In genomic region chr15:73142802-73143762, GRCh38 we compare ENCODE assay signal across 12 cellular contexts.
DNase-seq lines count a peak whose midpoint lies in the region; ATAC-seq lines count a peak whose summit lies in the region.
"Had no signal": no experiment of that assay in that cellular context is flagged by ENCODE, and none has a peak within 500 bp of the region (broad histone marks: within the 10 kb centered on the region; RNA-seq: fewer than 3 reads in every experiment).

No MANE protein-coding gene starts in this region.

- H3K27ac ChIP-seq in caudate nucleus (ENCODE audit: low read depth, low read length) = no peak overlapping the region
- H3K27ac ChIP-seq: VCaP had no signal

- DNase-seq in ACHN (peak; percentile 76), sciatic nerve (ENCODE audit: low spot score) (no peak), UCSD-AML1 (lab: John Stamatoyannopoulos, UW; ENCODE audit: unreplicated experiment) (no peak), caudate nucleus (lab: John Stamatoyannopoulos, UW) (no peak)
- DNase-seq: central memory CD4-positive, alpha-beta T cell; NCI-H526 had no signal

- H3K27ac Mint-ChIP-seq in activated naive CD8-positive, alpha-beta T cell = peak overlapping the region; percentile 72

- H3K36me3 Mint-ChIP-seq in activated naive CD8-positive, alpha-beta T cell = peaks cover 15% of the 10 kb centered on the region

- no peaks in the 10 kb centered on the region for H3K27me3 Mint-ChIP-seq in activated naive CD8-positive, alpha-beta T cell

- H3K9me3 Mint-ChIP-seq in activated naive CD8-positive, alpha-beta T cell (ENCODE audit: low read depth) = no peaks in the 10 kb centered on the region
- H3K9me3 Mint-ChIP-seq: neural crest cell had no signal

- in situ Hi-C loops in ACHN (cut with HindIII; ENCODE audit: low pct_ligation_motif_present, low pct_unique_long_range_greater_than_20kb, low sequenced_read_pairs) = no loop called here

- no peak overlapping the region for H3K4me3 Mint-ChIP-seq in activated naive CD8-positive, alpha-beta T cell
- H3K4me3 Mint-ChIP-seq: neural crest cell had no signal

- intact Hi-C loops in sciatic nerve (cut with DNase I) = no loop called here

- H3K4me1 Mint-ChIP-seq in activated naive CD8-positive, alpha-beta T cell (ENCODE audit: low read depth) = peaks cover 17% of the 10 kb centered on the region
- H3K4me1 Mint-ChIP-seq: neural crest cell had no signal

- ATAC-seq in GM19025 (IDR thresholded peaks at IDR 0.05; ENCODE audit: low read depth, unreplicated experiment) (peak; percentile 74), HG03139 (IDR thresholded peaks at IDR 0.05; ENCODE audit: unreplicated experiment) (peak; percentile 73), sciatic nerve (no peak), GM19455 (IDR thresholded peaks at IDR 0.05; ENCODE audit: unreplicated experiment) (no peak)

Comparison
In these comparisons a context has a peak if more than half of its experiments do, and no peak if none do; other contexts are left out.
1. ATAC-seq: peak in GM19025 (single experiment) and HG03139 (single experiment); none in sciatic nerve (single experiment) and GM19455 (single experiment).